1 cellular context compared by ENCODE assay signal in genomic region chr2:67256892-67257291, GRCh38.
TF ChIP-seq lines count a peak whose summit lies in the region.

No MANE protein-coding gene starts in this region.

TF ChIP-seq in WTC11, 78 proteins besides CTCF, POLR2A, EP300 and RAD21 (continued from another document):
- TF ChIP-seq HMGXB4 (CRISPR knock-in tag; IDR thresholded peaks at IDR 0.05) (no peak), ZNF317 (CRISPR knock-in tag; IDR thresholded peaks at IDR 0.05; ENCODE audit: borderline replicate concordance, low read depth) (no peak), USF1 (CRISPR knock-in tag; IDR thresholded peaks at IDR 0.05) (no peak), SMAD4 (CRISPR knock-in tag; IDR thresholded peaks at IDR 0.05) (no peak), JUN (CRISPR knock-in tag; IDR thresholded peaks at IDR 0.05) (no peak)
